11 cellular contexts compared by ENCODE assay signal in the genomic region with DNA sequence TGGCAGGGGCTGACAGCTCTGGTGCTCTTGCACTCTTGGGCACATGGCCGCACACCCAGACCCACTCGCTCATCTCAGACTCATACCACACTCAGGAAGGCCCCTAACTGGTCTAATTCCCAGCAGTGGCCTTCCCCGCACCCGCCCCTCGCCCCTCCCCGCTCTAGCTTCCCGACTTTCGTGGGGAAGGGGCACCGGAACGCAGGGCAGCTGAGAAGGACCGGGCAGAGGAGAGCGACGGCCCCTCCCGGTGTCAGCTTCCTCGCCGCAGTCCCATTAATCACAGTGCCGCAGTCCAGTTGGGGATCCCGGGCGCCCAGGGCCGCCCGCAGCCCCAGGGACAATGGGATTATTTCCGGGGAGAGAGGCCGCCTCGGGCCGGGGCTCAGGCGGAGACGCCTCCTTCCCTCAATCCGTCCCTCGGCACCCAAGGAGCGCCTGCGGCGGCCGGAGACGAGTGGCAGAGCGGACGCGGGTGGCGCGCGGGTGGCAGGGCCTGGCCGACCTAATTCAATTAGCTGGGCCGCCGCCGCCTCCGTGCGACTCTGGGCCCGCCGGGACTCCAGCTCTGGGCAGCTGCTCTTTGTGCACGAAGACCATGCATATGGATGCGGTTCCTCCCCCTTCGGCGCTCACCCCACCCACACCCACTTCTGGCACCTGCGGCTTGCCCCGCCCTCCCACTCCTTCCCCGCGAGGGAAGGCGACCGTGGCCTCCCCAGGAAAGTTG. TPM values are rescaled to one million over a fixed set of nuclear protein-coding genes. Genes with fewer than 3 reads are reported as not detected.
A peak's percentile ranks its signal among the peaks of the same experiment; 100 is the strongest.
DNase-seq lines count a peak whose midpoint lies in the region; ATAC-seq and TF ChIP-seq lines count a peak whose summit lies in the region.
"Had no signal": no experiment of that assay in that cellular context is flagged by ENCODE, and none has a peak within 500 bp of the region (broad histone marks: within the 10 kb centered on the region; RNA-seq: fewer than 3 reads in every experiment).

No MANE protein-coding gene starts in this region.

- no peak for TF ChIP-seq CTCF in Peyer's patch (IDR thresholded peaks at IDR 0.05)

- DNase-seq in NCI-H1436 (lab: John Stamatoyannopoulos, UW), result peak; percentile 8
- DNase-seq in NCI-H1436 treated with DMSO at 0.1 percent for 48 hours (lab: John Stamatoyannopoulos, UW), result no peak
- no peak for DNase-seq in Peyer's patch
- DNase-seq in left ventricle myocardium superior, result no peak
- no peak for DNase-seq in head of caudate nucleus
- no peak for DNase-seq in EL
- DNase-seq: HFFc6 had no signal

- peak overlapping the region in 1 of 3 donors; percentile 40 for H3K9ac ChIP-seq in skeletal muscle tissue (ENCODE audit: low read depth in 1 of 3, low read length in 3 of 3)

- H3K4me3 ChIP-seq in Peyer's patch (peak overlapping the region; percentile 13 to 50 (median 36)), skeletal muscle tissue (ENCODE audit: low read length in 3 of 3) (peak overlapping the region in 2 of 3 donors; percentile 32 to 54)
- H3K4me3 ChIP-seq: PC-9 had no signal

- H3K27me3 ChIP-seq in Peyer's patch (peaks cover 0 to 6% of the 10 kb centered on the region in 2 donors), skeletal muscle tissue (ENCODE audit: control insufficient read depth in 3 of 3, insufficient read depth in 3 of 3, low read length in 3 of 3) (peaks cover 76 to 83% (median 81%) of the 10 kb centered on the region in 3 donors)

- H3K4me1 ChIP-seq in Peyer's patch (peaks cover 0 to 30% (median 9%) of the 10 kb centered on the region in 4 donors), skeletal muscle tissue (ENCODE audit: control insufficient read depth in 3 of 3, insufficient read depth in 3 of 3, low read length in 3 of 3) (peaks cover 11 to 19% (median 16%) of the 10 kb centered on the region in 3 donors)

- intact Hi-C loops in left ventricle myocardium superior (cut with micrococcal nuclease), result no loop called here
- intact Hi-C loops in head of caudate nucleus (cut with DNase I), result no loop called here

- H3K36me3 ChIP-seq in Peyer's patch (no peaks in the 10 kb centered on the region), skeletal muscle tissue (ENCODE audit: control insufficient read depth in 3 of 3, insufficient read depth in 3 of 3, low read length in 3 of 3) (no peaks in the 10 kb centered on the region)

- H3K9me3 ChIP-seq in Peyer's patch (no peaks in the 10 kb centered on the region), skeletal muscle tissue (ENCODE audit: control insufficient read depth in 3 of 3, low read length in 3 of 3) (no peaks in the 10 kb centered on the region)

- no peak for TF ChIP-seq POLR2A in Peyer's patch (IDR thresholded peaks at IDR 0.05)

- peak; percentile 15 for ATAC-seq in left ventricle myocardium superior
- no peak for ATAC-seq in HG02885 (IDR thresholded peaks at IDR 0.05; ENCODE audit: poor library complexity, unreplicated experiment)

- H3K27ac ChIP-seq in Peyer's patch (no peak overlapping the region), skeletal muscle tissue (ENCODE audit: low read depth, low read length) (no peak overlapping the region)
- H3K27ac ChIP-seq: PC-9 had no signal

RNA-seq across cellular contexts. Expression of gene TLX1, which starts 7.8 kb away (rescaled TPM):
- total RNA-seq in Peyer's patch, result 1 to 10 TPM in 3 of 4 donors, not detected in 1; 1.6 to 4.8 (median 3.2) TPM
- not detected for total RNA-seq in left ventricle myocardium superior
- not detected for total RNA-seq in skeletal muscle tissue
- total RNA-seq: activated CD8-positive, alpha-beta memory T cell treated with anti-CD3 and anti-CD28 coated beads for 36 hours; HFFc6; PC-9 had no signal
